In genomic region chr11:65789230-65790103, GRCh38 we compare ENCODE assay signal across 23 cellular contexts. TPM values are rescaled to one million over a fixed set of nuclear protein-coding genes. Genes with fewer than 3 reads are reported as not detected.
DNase-seq lines count a peak whose midpoint lies in the region; ATAC-seq and TF ChIP-seq lines count a peak whose summit lies in the region.
"Had no signal": no experiment of that assay in that cellular context is flagged by ENCODE, and none has a peak within 500 bp of the region (broad histone marks: within the 10 kb centered on the region; RNA-seq: fewer than 3 reads in every experiment).

No MANE protein-coding gene starts in this region.

- 81% methylated on average over 14 of the region's 14 CpGs for WGBS in smooth muscle cell (ENCODE audit: low lambda C conversion rate)

- H3K27ac ChIP-seq in VCaP (peak overlapping the region; percentile 90), smooth muscle cell (ENCODE audit: low read depth) (no peak overlapping the region)
- H3K27ac ChIP-seq: psoas muscle, thoracic aorta had no signal

- H3K9ac ChIP-seq in smooth muscle cell (ENCODE audit: low read depth): no peak overlapping the region

- H3K9me3 ChIP-seq in smooth muscle cell (replicated peaks; ENCODE audit: low read depth): no peaks in the 10 kb centered on the region
- H3K9me3 ChIP-seq: psoas muscle, thoracic aorta had no signal

- no peaks in the 10 kb centered on the region for H3K36me3 ChIP-seq in smooth muscle cell (ENCODE audit: low read depth)
- H3K36me3 ChIP-seq: thoracic aorta had no signal

- ATAC-seq in HG02588 (IDR thresholded peaks at IDR 0.05; ENCODE audit: unreplicated experiment) (no peak), GM21786 (IDR thresholded peaks at IDR 0.05; ENCODE audit: unreplicated experiment) (no peak)
- ATAC-seq: naive thymus-derived CD4-positive, alpha-beta T cell; psoas muscle had no signal

- peaks cover 4% of the 10 kb centered on the region for H3K79me2 ChIP-seq in smooth muscle cell (ENCODE audit: low read depth)

- peaks cover 5% of the 10 kb centered on the region for H3K4me1 ChIP-seq in smooth muscle cell (ENCODE audit: low read depth)
- H3K4me1 ChIP-seq: psoas muscle had no signal

- H2AFZ ChIP-seq in smooth muscle cell (ENCODE audit: low read depth): no peak overlapping the region

- DNase-seq in D341Med (ENCODE audit: low spot score) (peak; percentile 67), left kidney (ENCODE audit: low read depth, low spot score) (peak; percentile 87), smooth muscle cell (lab: John Stamatoyannopoulos, UW; ENCODE audit: unreplicated experiment) (no peak), NCI-H1105 (lab: John Stamatoyannopoulos, UW) (no peak)
- DNase-seq in activated naive CD4-positive, alpha-beta T cell treated with Interleukin-2 at 50 U/mL for 16 hours: no peak
- DNase-seq: activated CD4-positive, alpha-beta memory T cell treated with anti-CD3 and anti-CD28 coated beads for 36 hours; activated T-cell treated with anti-CD3 and anti-CD28 coated beads for 4 hours; hippocampal formation; islet precursor cell; naive thymus-derived CD4-positive, alpha-beta T cell; NCI-H1436 treated with DMSO at 0.1 percent for 48 hours; NCI-H748 treated with DMSO at 0.1 percent for 48 hours; SIG-M5 had no signal

- H3K4me2 ChIP-seq in smooth muscle cell: peak overlapping the region; percentile 83

- TF ChIP-seq CTCF in VCaP (conservative IDR thresholded peaks at IDR 0.05) (no peak), smooth muscle cell (IDR thresholded peaks at IDR 0.05; ENCODE audit: borderline replicate concordance, insufficient read depth, poor library complexity, severe bottlenecking) (no peak)

- peaks cover 3% of the 10 kb centered on the region for H4K20me1 ChIP-seq in smooth muscle cell (ENCODE audit: low read depth)

- peak overlapping the region; percentile 51 for H3K4me3 ChIP-seq in smooth muscle cell
- H3K4me3 ChIP-seq: psoas muscle, thoracic aorta had no signal

- H3K27me3 ChIP-seq in smooth muscle cell (ENCODE audit: low read depth): peaks cover 50% of the 10 kb centered on the region

- no peaks in the 10 kb centered on the region for H3F3A ChIP-seq in smooth muscle cell (ENCODE audit: low read depth)

RNA-seq across cellular contexts. Expression of gene OVOL1, which starts 2.6 kb away (rescaled TPM):
- 7.8 and 8.3 TPM in 2 replicates for total RNA-seq in smooth muscle cell
- polyA plus RNA-seq in smooth muscle cell: 3.1 and 16.8 TPM in 2 replicates
- total RNA-seq: activated CD4-positive, alpha-beta memory T cell treated with anti-CD3 and anti-CD28 coated beads for 36 hours; Daoy; lung microvascular endothelial cell; M059J; naive thymus-derived CD4-positive, alpha-beta T cell; OCI-LY7; psoas muscle; T-helper 1 cell treated with Interleukin-12 subunit alpha and Interleukin-12 subunit beta and Interleukin-4 antibody, amounts not matched to agents 30 ng/mL and 1 ng/mL, for 36 hours had no signal
- polyA plus RNA-seq: naive thymus-derived CD4-positive, alpha-beta T cell had no signal

RNA-seq across cellular contexts. Expression of gene AP5B1, which starts 8.7 kb away (rescaled TPM):
- total RNA-seq in smooth muscle cell: 5.4 and 6.2 TPM in 2 replicates
- 7.7 and 11.6 TPM in 2 replicates for polyA plus RNA-seq in smooth muscle cell

RNA-seq across cellular contexts. Expression of gene SNX32, which starts 44.3 kb away (rescaled TPM):
- 0.63 and 1.2 TPM in 2 replicates for total RNA-seq in smooth muscle cell
- 1.1 and 3.3 TPM in 2 replicates for polyA plus RNA-seq in smooth muscle cell
- total RNA-seq: Daoy, M059J, OCI-LY7, psoas muscle had no signal

Comparison
In these comparisons a context has a peak if more than half of its experiments do, and no peak if none do; other contexts are left out.
1. DNase-seq: peak in D341Med (single experiment) and left kidney (single experiment); none in smooth muscle cell (single experiment), NCI-H1105 (single experiment) and activated naive CD4-positive, alpha-beta T cell treated with Interleukin-2 at 50 U/mL for 16 hours (single experiment).